ENCODE assay signal across 1 cellular context in genomic region chr21:43814215-43815106, GRCh38.
TF ChIP-seq lines count a peak whose summit lies in the region.

No MANE protein-coding gene starts in this region.

TF ChIP-seq in HEK293, 187 proteins besides CTCF, POLR2A, EP300 and RAD21 (continued from another document):
- TF ChIP-seq PRDM2 (tag by site-specific recombination; IDR thresholded peaks at IDR 0.05; ENCODE audit: borderline replicate concordance) (0 out of 2 replicates have a peak, but pooled peaks have one; percentile 20), PRDM1 (tag by site-specific recombination; IDR thresholded peaks at IDR 0.05) (no peak), ZBTB7A (tag by site-specific recombination; IDR thresholded peaks at IDR 0.05; ENCODE audit: low read depth) (no peak), ZNF48 (tag by site-specific recombination; IDR thresholded peaks at IDR 0.05) (no peak), ZNF146 (tag by site-specific recombination; IDR thresholded peaks at IDR 0.05) (no peak), ZFP41 (tag by site-specific recombination; IDR thresholded peaks at IDR 0.05; ENCODE audit: borderline replicate concordance) (no peak), ZNF398 (tag by site-specific recombination; IDR thresholded peaks at IDR 0.05) (no peak), ZNF324 (tag by site-specific recombination; IDR thresholded peaks at IDR 0.05) (no peak), SP3 (tag by site-specific recombination; IDR thresholded peaks at IDR 0.05) (no peak), KLF8 (tag by site-specific recombination; IDR thresholded peaks at IDR 0.05) (no peak), ZNF214 (tag by site-specific recombination; IDR thresholded peaks at IDR 0.05; ENCODE audit: borderline replicate concordance) (no peak), ZNF600 (tag by site-specific recombination; IDR thresholded peaks at IDR 0.05) (peak; percentile 79), ZNF548 (tag by site-specific recombination; IDR thresholded peaks at IDR 0.05) (no peak), ZNF792 (tag by site-specific recombination; IDR thresholded peaks at IDR 0.05) (no peak), REPIN1 (tag by site-specific recombination; IDR thresholded peaks at IDR 0.05; ENCODE audit: low read depth) (no peak), KLF9 (tag by site-specific recombination; IDR thresholded peaks at IDR 0.05; ENCODE audit: low read depth) (no peak), HOXD13 (CRISPR knock-in tag; IDR thresholded peaks at IDR 0.05; ENCODE audit: borderline replicate concordance) (no peak), IKZF3 (tag by site-specific recombination; IDR thresholded peaks at IDR 0.05) (0 out of 2 replicates have a peak, but pooled peaks have one; percentile 36), KLF1 (tag by site-specific recombination; IDR thresholded peaks at IDR 0.05) (peak; percentile 50; the same call in 1 of the 2 replicates), ZNF433 (tag by site-specific recombination; IDR thresholded peaks at IDR 0.05; ENCODE audit: low read depth) (no peak), ZBTB8A (tag by site-specific recombination; IDR thresholded peaks at IDR 0.05) (0 out of 2 replicates have a peak, but pooled peaks have one; percentile 23), ZXDB (tag by site-specific recombination; IDR thresholded peaks at IDR 0.05) (no peak), ZNF791 (tag by site-specific recombination; IDR thresholded peaks at IDR 0.05) (no peak)
- TF ChIP-seq, protein P1, sequence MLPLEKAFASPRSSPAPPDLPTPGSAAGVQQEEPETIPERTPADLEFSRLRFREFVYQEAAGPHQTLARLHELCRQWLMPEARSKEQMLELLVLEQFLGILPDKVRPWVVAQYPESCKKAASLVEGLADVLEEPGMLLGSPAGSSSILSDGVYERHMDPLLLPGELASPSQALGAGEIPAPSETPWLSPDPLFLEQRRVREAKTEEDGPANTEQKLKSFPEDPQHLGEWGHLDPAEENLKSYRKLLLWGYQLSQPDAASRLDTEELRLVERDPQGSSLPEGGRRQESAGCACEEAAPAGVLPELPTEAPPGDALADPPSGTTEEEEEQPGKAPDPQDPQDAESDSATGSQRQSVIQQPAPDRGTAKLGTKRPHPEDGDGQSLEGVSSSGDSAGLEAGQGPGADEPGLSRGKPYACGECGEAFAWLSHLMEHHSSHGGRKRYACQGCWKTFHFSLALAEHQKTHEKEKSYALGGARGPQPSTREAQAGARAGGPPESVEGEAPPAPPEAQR (tag by site-specific recombination; IDR thresholded peaks at IDR 0.05), result no peak
- TF ChIP-seq, protein P2, sequence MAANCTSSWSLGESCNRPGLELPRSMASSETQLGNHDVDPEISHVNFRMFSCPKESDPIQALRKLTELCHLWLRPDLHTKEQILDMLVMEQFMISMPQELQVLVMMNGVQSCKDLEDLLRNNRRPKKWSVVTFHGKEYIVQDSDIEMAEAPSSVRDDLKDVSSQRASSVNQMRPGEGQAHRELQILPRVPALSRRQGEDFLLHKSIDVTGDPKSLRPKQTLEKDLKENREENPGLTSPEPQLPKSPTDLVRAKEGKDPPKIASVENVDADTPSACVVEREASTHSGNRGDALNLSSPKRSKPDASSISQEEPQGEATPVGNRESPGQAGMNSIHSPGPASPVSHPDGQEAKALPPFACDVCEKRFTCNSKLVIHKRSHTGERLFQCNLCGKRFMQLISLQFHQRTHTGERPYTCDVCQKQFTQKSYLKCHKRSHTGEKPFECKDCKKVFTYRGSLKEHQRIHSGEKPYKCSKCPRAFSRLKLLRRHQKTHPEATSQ (tag by site-specific recombination; IDR thresholded peaks at IDR 0.05), result no peak
- TF ChIP-seq, protein P3, sequence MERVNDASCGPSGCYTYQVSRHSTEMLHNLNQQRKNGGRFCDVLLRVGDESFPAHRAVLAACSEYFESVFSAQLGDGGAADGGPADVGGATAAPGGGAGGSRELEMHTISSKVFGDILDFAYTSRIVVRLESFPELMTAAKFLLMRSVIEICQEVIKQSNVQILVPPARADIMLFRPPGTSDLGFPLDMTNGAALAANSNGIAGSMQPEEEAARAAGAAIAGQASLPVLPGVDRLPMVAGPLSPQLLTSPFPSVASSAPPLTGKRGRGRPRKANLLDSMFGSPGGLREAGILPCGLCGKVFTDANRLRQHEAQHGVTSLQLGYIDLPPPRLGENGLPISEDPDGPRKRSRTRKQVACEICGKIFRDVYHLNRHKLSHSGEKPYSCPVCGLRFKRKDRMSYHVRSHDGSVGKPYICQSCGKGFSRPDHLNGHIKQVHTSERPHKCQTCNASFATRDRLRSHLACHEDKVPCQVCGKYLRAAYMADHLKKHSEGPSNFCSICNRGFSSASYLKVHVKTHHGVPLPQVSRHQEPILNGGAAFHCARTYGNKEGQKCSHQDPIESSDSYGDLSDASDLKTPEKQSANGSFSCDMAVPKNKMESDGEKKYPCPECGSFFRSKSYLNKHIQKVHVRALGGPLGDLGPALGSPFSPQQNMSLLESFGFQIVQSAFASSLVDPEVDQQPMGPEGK (tag by site-specific recombination; IDR thresholded peaks at IDR 0.05), result no peak
- TF ChIP-seq, protein P4, sequence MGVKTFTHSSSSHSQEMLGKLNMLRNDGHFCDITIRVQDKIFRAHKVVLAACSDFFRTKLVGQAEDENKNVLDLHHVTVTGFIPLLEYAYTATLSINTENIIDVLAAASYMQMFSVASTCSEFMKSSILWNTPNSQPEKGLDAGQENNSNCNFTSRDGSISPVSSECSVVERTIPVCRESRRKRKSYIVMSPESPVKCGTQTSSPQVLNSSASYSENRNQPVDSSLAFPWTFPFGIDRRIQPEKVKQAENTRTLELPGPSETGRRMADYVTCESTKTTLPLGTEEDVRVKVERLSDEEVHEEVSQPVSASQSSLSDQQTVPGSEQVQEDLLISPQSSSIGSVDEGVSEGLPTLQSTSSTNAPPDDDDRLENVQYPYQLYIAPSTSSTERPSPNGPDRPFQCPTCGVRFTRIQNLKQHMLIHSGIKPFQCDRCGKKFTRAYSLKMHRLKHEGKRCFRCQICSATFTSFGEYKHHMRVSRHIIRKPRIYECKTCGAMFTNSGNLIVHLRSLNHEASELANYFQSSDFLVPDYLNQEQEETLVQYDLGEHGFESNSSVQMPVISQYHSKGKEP (tag by site-specific recombination; IDR thresholded peaks at IDR 0.05), result no peak
